ENCODE assay signal across 10 cellular contexts in the genomic region with DNA sequence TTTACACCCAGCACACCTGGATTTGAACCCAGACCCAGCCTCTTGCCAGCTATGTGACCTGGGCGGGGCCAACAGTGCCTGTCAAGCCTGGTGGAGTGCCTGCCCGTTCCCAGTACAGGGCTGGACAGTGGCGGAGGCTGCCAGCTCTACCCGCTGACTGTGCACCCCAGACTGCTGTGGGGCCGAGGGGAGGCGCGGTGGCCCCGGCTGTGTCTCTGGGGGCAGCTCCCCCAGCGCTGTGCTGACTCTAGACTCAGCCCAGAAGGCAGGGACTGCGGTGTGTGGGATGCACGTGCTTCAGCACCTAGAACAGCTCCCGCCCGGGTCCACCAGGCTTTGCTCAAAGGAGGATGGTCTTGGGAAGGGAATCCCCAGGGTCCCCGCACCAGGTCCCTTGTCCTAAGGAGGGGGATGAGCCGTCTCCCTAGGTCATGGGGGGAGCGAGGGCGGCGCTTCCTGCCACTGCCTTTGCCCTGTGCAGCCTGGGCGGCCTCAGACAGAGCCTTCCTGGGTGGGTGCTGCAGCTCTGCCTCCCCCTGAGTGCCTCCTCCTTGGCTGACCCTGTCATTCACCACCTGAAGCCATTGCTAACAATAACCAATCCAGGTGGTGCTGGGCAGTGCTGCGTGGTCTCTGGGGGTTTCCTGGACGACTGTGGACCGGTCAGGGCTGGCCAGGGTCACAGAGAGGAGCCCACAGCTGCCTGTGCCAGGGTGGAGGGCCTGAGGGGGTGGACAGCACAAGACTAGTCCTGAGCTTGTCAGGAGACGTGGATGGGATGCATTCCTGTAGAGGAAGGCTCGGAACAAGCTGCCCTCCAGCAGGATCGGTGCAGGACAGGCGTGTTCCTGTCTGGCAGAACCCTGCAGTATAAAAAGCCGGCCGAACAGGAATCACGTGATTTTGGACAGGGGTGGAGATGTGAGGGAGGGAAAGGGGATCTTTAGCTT. TPM values are rescaled to one million over a fixed set of nuclear protein-coding genes. Genes with fewer than 3 reads are reported as not detected.
DNase-seq lines count a peak whose midpoint lies in the region; ATAC-seq and TF ChIP-seq lines count a peak whose summit lies in the region.
"Had no signal": no experiment of that assay in that cellular context is flagged by ENCODE, and none has a peak within 500 bp of the region (broad histone marks: within the 10 kb centered on the region; RNA-seq: fewer than 3 reads in every experiment).

No MANE protein-coding gene starts in this region.

- H3K9me2 ChIP-seq in GM23248 (ENCODE audit: insufficient read depth) (no peaks in the 10 kb centered on the region), MM.1S (replicated peaks; ENCODE audit: insufficient read depth, low read length) (no peaks in the 10 kb centered on the region)

- 0 out of 2 replicates have a peak, but pooled peaks cover 3% of the 10 kb centered on the region for H3K27me3 ChIP-seq in GM23248 (replicated peaks; ENCODE audit: insufficient read depth)
- no peaks in the 10 kb centered on the region for H3K27me3 ChIP-seq in MM.1S (replicated peaks; ENCODE audit: insufficient read depth, low read length)
- H3K27me3 ChIP-seq in endodermal cell (ENCODE audit: control insufficient read depth, insufficient read depth, low read length, poor library complexity, severe bottlenecking), result peaks cover 26% of the 10 kb centered on the region

- H4K20me1 ChIP-seq in GM23248 (ENCODE audit: insufficient read depth) (no peaks in the 10 kb centered on the region), MM.1S (ENCODE audit: insufficient read depth, low read length) (no peaks in the 10 kb centered on the region)

- H3K79me2 ChIP-seq in GM23248 (ENCODE audit: insufficient read depth), result no peaks in the 10 kb centered on the region
- no peaks in the 10 kb centered on the region for H3K79me2 ChIP-seq in MM.1S (ENCODE audit: low read length)

- H2AFZ ChIP-seq in GM23248 (no peak overlapping the region), MM.1S (ENCODE audit: low read length) (no peak overlapping the region)

- no peak overlapping the region for H3K27ac Mint-ChIP-seq in endodermal cell

- no peaks in the 10 kb centered on the region; the same call in 1 of the 2 replicates for H3K4me1 ChIP-seq in GM23248 (ENCODE audit: insufficient read depth)
- H3K4me1 ChIP-seq in MM.1S (ENCODE audit: low read length), result peaks cover 37% of the 10 kb centered on the region
- H3K4me1 ChIP-seq in endodermal cell (ENCODE audit: control insufficient read depth, insufficient read depth, low read length), result no peaks in the 10 kb centered on the region

- H3K36me3 ChIP-seq in GM23248 (ENCODE audit: low read depth) (no peaks in the 10 kb centered on the region), MM.1S (replicated peaks; ENCODE audit: insufficient read depth, low read length) (no peaks in the 10 kb centered on the region), endodermal cell (ENCODE audit: control insufficient read depth, insufficient read depth, low read length) (no peaks in the 10 kb centered on the region)
- H3K36me3 ChIP-seq: esophagus squamous epithelium had no signal

- H3K27ac ChIP-seq in GM23248, result no peak overlapping the region
- H3K27ac ChIP-seq in MM.1S (ENCODE audit: low read length), result peak overlapping the region; percentile 93; the same call in 1 of the 2 replicates
- no peak overlapping the region for H3K27ac ChIP-seq in endodermal cell (ENCODE audit: low read depth, low read length)
- H3K27ac ChIP-seq: esophagus squamous epithelium had no signal

- no peak overlapping the region for H3K4me3 Mint-ChIP-seq in endodermal cell

- H3F3A ChIP-seq in GM23248 (ENCODE audit: insufficient read depth) (0 out of 2 replicates have a peak, but pooled peaks cover 5% of the 10 kb centered on the region), MM.1S (ENCODE audit: insufficient read depth, low read length) (peaks cover 18% of the 10 kb centered on the region; the same call in 1 of the 2 replicates)

- H3K9me3 ChIP-seq in GM23248 (ENCODE audit: low read depth) (no peaks in the 10 kb centered on the region), MM.1S (replicated peaks; ENCODE audit: insufficient read depth, low read length) (no peaks in the 10 kb centered on the region), endodermal cell (ENCODE audit: control insufficient read depth, low read length) (no peaks in the 10 kb centered on the region)
- H3K9me3 ChIP-seq: esophagus squamous epithelium had no signal

- H3K9ac ChIP-seq in GM23248 (no peak overlapping the region), MM.1S (ENCODE audit: low read length) (no peak overlapping the region), endodermal cell (ENCODE audit: extremely low read depth, low read length, poor library complexity, severe bottlenecking) (no peak overlapping the region)

- peaks cover 3% of the 10 kb centered on the region for H3K27me3 Mint-ChIP-seq in endodermal cell (ENCODE audit: insufficient read depth)

- H3K4me3 ChIP-seq in GM23248 (no peak overlapping the region), MM.1S (ENCODE audit: low read length) (no peak overlapping the region), endodermal cell (ENCODE audit: low read length) (no peak overlapping the region)
- H3K4me3 ChIP-seq: esophagus squamous epithelium had no signal

- ATAC-seq in GM21529 (IDR thresholded peaks at IDR 0.05; ENCODE audit: unreplicated experiment), result no peak

- 35 to 43% methylated on average over 29 of the region's 29 CpGs for WGBS in GM23248 (ENCODE audit: low coverage in 1 of 2, low lambda C conversion rate in 2 of 2, missing lambda C conversion rate in 2 of 2), 2 experiments
- WGBS in endodermal cell (ENCODE audit: insufficient coverage in 1 of 2, insufficient read length in 1 of 2), 2 experiments, result 37 to 46% methylated on average over 19 to 29 of the region's 29 CpGs

- DNase-seq in GM23248 (peak; percentile 52), MM.1S (peak; percentile 48), endodermal cell (peak; percentile 92), mesenteric fat pad (ENCODE audit: low spot score) (peak; percentile 78), ACHN (no peak), GM20000 (ENCODE audit: low spot score) (no peak)
- DNase-seq: DMS79, esophagus squamous epithelium, midbrain had no signal

- H3K9me3 Mint-ChIP-seq in endodermal cell, result no peaks in the 10 kb centered on the region

- no peaks in the 10 kb centered on the region for H3K4me1 Mint-ChIP-seq in endodermal cell

- H3K36me3 Mint-ChIP-seq in endodermal cell (ENCODE audit: low read depth), result no peaks in the 10 kb centered on the region

- no peak for TF ChIP-seq CTCF in MM.1S (IDR thresholded peaks at IDR 0.05; ENCODE audit: low read length)
- no peak for TF ChIP-seq CTCF in endodermal cell (conservative IDR thresholded peaks at IDR 0.05)
- no peak for TF ChIP-seq CTCF in GM20000 (IDR thresholded peaks at IDR 0.05; ENCODE audit: extremely low read depth, missing control alignments)

- no peak overlapping the region for H3K4me2 ChIP-seq in GM23248 (ENCODE audit: unreplicated experiment)
- no peak overlapping the region for H3K4me2 ChIP-seq in MM.1S (ENCODE audit: low read depth, low read length)

- in situ Hi-C loops in GM23248 (cut with MboI) (no loop called here), ACHN (cut with HindIII; ENCODE audit: low pct_ligation_motif_present, low pct_unique_long_range_greater_than_20kb, low sequenced_read_pairs) (no loop called here)

RNA-seq across cellular contexts. Expression of a gene that starts 18.6 kb away (rescaled TPM):
- total RNA-seq in GM23248 (2014; rRNA removed; shearing (Covaris generic)), result 7.7 TPM in 1 of 2 replicates, not detected in the other
- polyA plus RNA-seq in GM23248 (2016; fragmentation: Nextera tagmentation; extraction: Ambion mirVana), result 6.8 and 8.2 TPM in 2 replicates
- 1 to 10 TPM in 1 of 2 donors, under 1 TPM in 1; 0.55 to 2.1 TPM for total RNA-seq in endodermal cell
- polyA plus RNA-seq in endodermal cell (2013, experiment 1 of 2), result 2.4 TPM
- 1.9 TPM for polyA plus RNA-seq in endodermal cell (2013, experiment 2 of 2)
- total RNA-seq in mesenteric fat pad, result 22.7 TPM

Comparison
In these comparisons a context has a peak if more than half of its experiments do, and no peak if none do; other contexts are left out.
1. DNase-seq: peak in GM23248 (single experiment), MM.1S (single experiment), endodermal cell (single experiment) and mesenteric fat pad (single experiment); none in ACHN (single experiment) and GM20000 (single experiment).